ENCODE assay signal across 12 cellular contexts in the genomic region with DNA sequence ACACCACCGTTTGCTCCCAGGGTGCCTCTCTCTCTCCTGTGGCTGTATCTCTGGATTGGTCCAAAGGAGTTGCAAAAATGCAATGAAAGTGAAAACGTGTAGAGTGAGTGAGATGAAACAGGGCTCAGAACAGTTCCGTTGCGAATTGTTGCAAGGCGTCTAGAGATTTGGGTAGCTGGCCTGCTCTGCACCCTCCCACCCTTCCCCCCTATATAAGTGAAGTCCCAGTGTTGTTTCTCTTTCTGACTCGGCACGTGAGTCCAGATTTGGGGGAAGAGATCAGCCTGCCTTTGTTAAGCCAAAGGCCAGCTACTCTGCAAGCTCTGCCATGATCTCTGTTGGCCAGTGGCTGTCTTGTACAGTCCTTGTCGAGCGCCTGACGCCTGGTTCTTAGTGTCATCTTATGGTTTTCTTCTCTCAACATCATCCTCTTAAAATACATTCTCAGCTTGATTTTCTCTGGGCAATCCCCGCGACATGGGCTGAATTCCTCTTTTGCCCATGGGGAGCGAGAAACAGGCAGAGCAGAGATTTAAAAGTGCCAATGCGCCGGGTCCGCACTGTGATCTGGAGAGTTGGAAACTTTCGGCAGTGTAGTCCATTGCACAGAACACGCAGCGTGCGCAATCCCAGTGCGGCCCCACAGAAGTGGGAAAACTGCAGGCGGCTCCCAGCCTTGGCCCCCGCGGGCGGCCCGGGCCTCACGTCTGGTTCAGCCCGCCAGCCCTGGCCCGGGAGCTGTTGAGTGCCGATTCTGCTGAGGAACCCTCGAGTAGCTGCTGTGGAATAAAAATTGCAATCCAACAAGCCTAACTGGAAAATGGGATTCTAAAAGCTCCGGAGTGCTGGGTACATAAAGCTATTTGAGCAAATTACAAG. TPM values are rescaled to one million over a fixed set of nuclear protein-coding genes. Genes with fewer than 3 reads are reported as not detected.
DNase-seq lines count a peak whose midpoint lies in the region; ATAC-seq and TF ChIP-seq lines count a peak whose summit lies in the region.
"Had no signal": no experiment of that assay in that cellular context is flagged by ENCODE, and none has a peak within 500 bp of the region (broad histone marks: within the 10 kb centered on the region; RNA-seq: fewer than 3 reads in every experiment).

No MANE protein-coding gene starts in this region.

- H4K20me1 ChIP-seq in hepatocyte (ENCODE audit: insufficient read depth, poor library complexity, severe bottlenecking) = no peaks in the 10 kb centered on the region

- no peak overlapping the region for H2AFZ ChIP-seq in hepatocyte

- H3K27ac ChIP-seq in hepatocyte (peak overlapping the region; percentile 93), rectal smooth muscle tissue (ENCODE audit: low read depth, low read length) (peak overlapping the region; percentile 98)
- H3K27ac ChIP-seq: C4-2B had no signal

- H3K4me3 ChIP-seq in hepatocyte (no peak overlapping the region), rectal smooth muscle tissue (ENCODE audit: low read length) (peak overlapping the region; percentile 70)

- 38% methylated on average over 32 of the region's 32 CpGs for WGBS in hepatocyte (ENCODE audit: low lambda C conversion rate, missing lambda C conversion rate)

- no peaks in the 10 kb centered on the region for H3K9me2 ChIP-seq in hepatocyte (replicated peaks; ENCODE audit: insufficient read depth)

- H3K27me3 ChIP-seq in hepatocyte = no peaks in the 10 kb centered on the region
- H3K27me3 ChIP-seq in rectal smooth muscle tissue (ENCODE audit: control insufficient read depth, insufficient read depth, low read length) = peaks cover 2% of the 10 kb centered on the region

- no peaks in the 10 kb centered on the region for H3K9me3 ChIP-seq in hepatocyte (ENCODE audit: low read depth)

- DNase-seq in EL (peak; percentile 75), amniotic epithelial cell (ENCODE audit: low read depth) (peak; percentile 68), hepatocyte (ENCODE audit: low spot score) (no peak), NCI-H524 treated with DMSO at 0.1 percent for 48 hours (lab: John Stamatoyannopoulos, UW) (no peak), AG08395 (ENCODE audit: low spot score) (no peak), epidermal melanocyte (ENCODE audit: insufficient read length, low spot score) (no peak)
- DNase-seq: activated CD4-positive, alpha-beta T cell treated with anti-CD3 and anti-CD28 coated beads for 4 hours; anterior cingulate cortex; NCI-H187 treated with DMSO at 0.1 percent for 48 hours had no signal

- no peak for TF ChIP-seq CTCF in hepatocyte (IDR thresholded peaks at IDR 0.05; ENCODE audit: poor library complexity)

- no peak for ATAC-seq in GM19463 (IDR thresholded peaks at IDR 0.05; ENCODE audit: unreplicated experiment)

- peak overlapping the region; percentile 87 for H3K4me2 ChIP-seq in hepatocyte

- H3K36me3 ChIP-seq in hepatocyte (replicated peaks; ENCODE audit: insufficient read depth, low read depth) (no peaks in the 10 kb centered on the region), rectal smooth muscle tissue (ENCODE audit: control insufficient read depth, insufficient read depth, low read length) (peaks cover 11% of the 10 kb centered on the region)

- H3K4me1 ChIP-seq in hepatocyte (ENCODE audit: insufficient read depth) (peaks cover 8% of the 10 kb centered on the region), rectal smooth muscle tissue (ENCODE audit: control insufficient read depth, insufficient read depth, low read length) (peaks cover 5% of the 10 kb centered on the region)

- H3K9ac ChIP-seq in rectal smooth muscle tissue (ENCODE audit: low read length) = no peak overlapping the region

- H3K79me2 ChIP-seq in hepatocyte = peaks cover 97% of the 10 kb centered on the region

RNA-seq across cellular contexts. Expression of gene MEIS1, which starts 9.3 kb away (rescaled TPM):
- total RNA-seq in hepatocyte = 32.8 and 35.5 TPM in 2 replicates
- polyA plus RNA-seq in hepatocyte = 29.6 and 35.3 TPM in 2 replicates

Comparison
In these comparisons a context has a peak if more than half of its experiments do, and no peak if none do; other contexts are left out.
1. DNase-seq: peak in EL (single experiment) and amniotic epithelial cell (single experiment); none in hepatocyte (single experiment), NCI-H524 treated with DMSO at 0.1 percent for 48 hours (single experiment), AG08395 (single experiment) and epidermal melanocyte (single experiment).